Comparison of ENCODE assay signal across 21 cellular contexts in genomic region chr17:80346498-80347275, GRCh38.
"Had no signal": no experiment of that assay in that cellular context is flagged by ENCODE, and none has a peak within 500 bp of the region (broad histone marks: within the 10 kb centered on the region; RNA-seq: fewer than 3 reads in every experiment).

No MANE protein-coding gene starts in this region.

- ATAC-seq: heart left ventricle, left colon, left ventricle myocardium superior, psoas muscle, right lobe of liver had no signal

- H3K27ac Mint-ChIP-seq: nephron, type B pancreatic cell had no signal

- H3K36me3 ChIP-seq: uterus had no signal

- H3K4me3 Mint-ChIP-seq: naive B cell, nephron, type B pancreatic cell had no signal

- H3K4me3 ChIP-seq: dorsolateral prefrontal cortex, heart left ventricle, lung, psoas muscle, right lobe of liver, thyroid gland, uterus had no signal

- H3K9me3 ChIP-seq: heart left ventricle, psoas muscle, right lobe of liver, thyroid gland, uterus had no signal

- H3K27me3 ChIP-seq: dorsolateral prefrontal cortex, heart left ventricle, right lobe of liver, thyroid gland, uterus had no signal

- H3K27ac ChIP-seq: dorsolateral prefrontal cortex, heart left ventricle, parathyroid adenoma, psoas muscle, right lobe of liver, thyroid gland, uterus had no signal

- H3K9ac ChIP-seq: parathyroid adenoma had no signal

- H3K4me1 Mint-ChIP-seq: nephron had no signal

- DNase-seq: cortex of kidney; dorsolateral prefrontal cortex; effector CD8-positive, alpha-beta T cell; foreskin melanocyte; heart left ventricle; hippocampal formation; left colon; left ventricle myocardium superior; mesenchymal stem cell; naive B cell; retina; right lobe of liver; stimulated activated CD4-positive, alpha-beta T cell treated with anti-CD3 and anti-CD28 coated beads, Interleukin-2, amount 100 ng/mL, for 24 hours; stimulated activated naive CD4-positive, alpha-beta T cell; thyroid gland; uterus had no signal

- H3K4me1 ChIP-seq: heart left ventricle, parathyroid adenoma, psoas muscle, right lobe of liver, thyroid gland, uterus had no signal

- H3K9me3 Mint-ChIP-seq: naive B cell, nephron, type B pancreatic cell had no signal

- H2AFZ ChIP-seq: parathyroid adenoma had no signal

- H3K27me3 Mint-ChIP-seq: naive B cell, type B pancreatic cell had no signal
